ENCODE assay signal across 28 cellular contexts in genomic region chr7:1284743-1285458, GRCh38. TPM values are rescaled to one million over a fixed set of nuclear protein-coding genes. Genes with fewer than 3 reads are reported as not detected.
DNase-seq lines count a peak whose midpoint lies in the region; ATAC-seq, FAIRE-seq and TF ChIP-seq lines count a peak whose summit lies in the region.
"Had no signal": no experiment of that assay in that cellular context is flagged by ENCODE, and none has a peak within 500 bp of the region (broad histone marks: within the 10 kb centered on the region; RNA-seq: fewer than 3 reads in every experiment).

No MANE protein-coding gene starts in this region.

- no peak overlapping the region for H2AFZ ChIP-seq in hepatocyte

- H3K9me3 Mint-ChIP-seq in chondrocyte (ENCODE audit: low read depth), result no peaks in the 10 kb centered on the region
- H3K9me3 Mint-ChIP-seq: HFFc6 had no signal

- no peaks in the 10 kb centered on the region for H3K9me3 ChIP-seq in left ventricle myocardium inferior (replicated peaks)
- H3K9me3 ChIP-seq in right lobe of liver, result no peaks in the 10 kb centered on the region
- H3K9me3 ChIP-seq in hepatocyte (ENCODE audit: low read depth), result no peaks in the 10 kb centered on the region
- H3K9me3 ChIP-seq: BLaER1 treated with 17β-estradiol and CSF1 and Interleukin-3, amounts not matched to agents 10 nM and 100 nM; HAP-1; MG63 had no signal

- H3K4me1 ChIP-seq in left ventricle myocardium inferior, result peaks cover 4% of the 10 kb centered on the region
- H3K4me1 ChIP-seq in right lobe of liver, result no peaks in the 10 kb centered on the region
- peaks cover 7% of the 10 kb centered on the region for H3K4me1 ChIP-seq in hepatocyte (ENCODE audit: insufficient read depth)
- H3K4me1 ChIP-seq: HAP-1 had no signal

- H3K27me3 ChIP-seq in left ventricle myocardium inferior (ENCODE audit: low read depth) (peaks cover 77% of the 10 kb centered on the region), right lobe of liver (no peaks in the 10 kb centered on the region), hepatocyte (peaks cover 16% of the 10 kb centered on the region)

- no peak overlapping the region for H3K27ac Mint-ChIP-seq in chondrocyte (ENCODE audit: unreplicated experiment)
- H3K27ac Mint-ChIP-seq: CD4-positive, alpha-beta memory T cell; HFFc6 had no signal

- H3K4me3 ChIP-seq in left ventricle myocardium inferior, result no peak overlapping the region
- H3K4me3 ChIP-seq in right lobe of liver, result no peak overlapping the region
- no peak overlapping the region for H3K4me3 ChIP-seq in hepatocyte
- H3K4me3 ChIP-seq: BLaER1 treated with 17β-estradiol and CSF1 and Interleukin-3, amounts not matched to agents 10 nM and 100 nM; HAP-1; MG63 had no signal

- no peak for TF ChIP-seq POLR2A in right lobe of liver (IDR thresholded peaks at IDR 0.05)

- no peaks in the 10 kb centered on the region for H3K4me1 Mint-ChIP-seq in chondrocyte (ENCODE audit: low read depth)

- H3K27me3 Mint-ChIP-seq in chondrocyte (ENCODE audit: low read depth), result peaks cover 13% of the 10 kb centered on the region

- no peaks in the 10 kb centered on the region for H3K36me3 ChIP-seq in left ventricle myocardium inferior
- no peaks in the 10 kb centered on the region for H3K36me3 ChIP-seq in right lobe of liver
- no peaks in the 10 kb centered on the region for H3K36me3 ChIP-seq in hepatocyte (replicated peaks; ENCODE audit: insufficient read depth, low read depth)
- H3K36me3 ChIP-seq: BLaER1 treated with 17β-estradiol and CSF1 and Interleukin-3, amounts not matched to agents 10 nM and 100 nM; HAP-1; MG63 had no signal

- TF ChIP-seq CTCF in left ventricle myocardium inferior (IDR thresholded peaks at IDR 0.05; ENCODE audit: borderline replicate concordance) (no peak), chondrocyte (IDR thresholded peaks at IDR 0.05) (no peak), right lobe of liver (IDR thresholded peaks at IDR 0.05) (no peak), hepatocyte (IDR thresholded peaks at IDR 0.05; ENCODE audit: poor library complexity) (no peak)

- no peak overlapping the region for H3K27ac ChIP-seq in left ventricle myocardium inferior (replicated peaks)
- no peak overlapping the region for H3K27ac ChIP-seq in right lobe of liver
- H3K27ac ChIP-seq in hepatocyte, result no peak overlapping the region
- H3K27ac ChIP-seq: BLaER1 treated with 17β-estradiol and CSF1 and Interleukin-3, amounts not matched to agents 10 nM and 100 nM had no signal

- H3K9me2 ChIP-seq in hepatocyte (replicated peaks; ENCODE audit: insufficient read depth), result no peaks in the 10 kb centered on the region

- whole genome bisulfite sequencing in right lobe of liver (ENCODE audit: insufficient coverage, low coverage, low lambda C conversion rate, missing lambda C conversion rate), result 0% methylated on average over 1 of the region's 20 CpGs
- WGBS in hepatocyte (ENCODE audit: low lambda C conversion rate, missing lambda C conversion rate), result 91% methylated on average over 16 of the region's 20 CpGs

- H4K20me1 ChIP-seq in hepatocyte (ENCODE audit: insufficient read depth, poor library complexity, severe bottlenecking), result no peaks in the 10 kb centered on the region
- H4K20me1 ChIP-seq: BLaER1 treated with 17β-estradiol and CSF1 and Interleukin-3, amounts not matched to agents 10 nM and 100 nM had no signal

- H3K79me2 ChIP-seq in hepatocyte, result no peaks in the 10 kb centered on the region

- intact Hi-C loops in left ventricle myocardium inferior (cut with micrococcal nuclease), result no loop called here
- intact Hi-C loops in cardiac septum (cut with DNase I), result no loop called here
- intact Hi-C loops in right lobe of liver (cut with DNase I), result no loop called here

- no peak overlapping the region for H3K4me2 ChIP-seq in hepatocyte

- peak; percentile 37 for FAIRE-seq in urothelium cell line (lab: Jason Lieb, UNC)
- FAIRE-seq: A204.1, G401.6, HTR-8/SVneo had no signal

- H3K36me3 Mint-ChIP-seq in chondrocyte (ENCODE audit: low read depth), result no peaks in the 10 kb centered on the region
- H3K36me3 Mint-ChIP-seq: CD4-positive, alpha-beta memory T cell had no signal

- DNase-seq in left ventricle myocardium inferior, result peak; percentile 10
- no peak for DNase-seq in cardiac septum (ENCODE audit: low spot score)
- peak; percentile 83 for DNase-seq in chondrocyte (ENCODE audit: low spot score)
- peak in 2 of 3 donors; percentile 6 to 44 for DNase-seq in right lobe of liver
- DNase-seq in urothelium cell line (ENCODE audit: low spot score), result no peak
- DNase-seq in activated gamma-delta T cell treated with Interleukin-2 at 50 U/mL for 16 hours, result no peak
- DNase-seq in SKM-1 (lab: John Stamatoyannopoulos, UW; ENCODE audit: unreplicated experiment), result no peak
- DNase-seq in hepatocyte (ENCODE audit: low spot score), result no peak
- DNase-seq: AML-193; CD4-positive, alpha-beta memory T cell; COR-L47; GOT3; HFFc6; KG1; MG63; NCI-H1105 treated with DMSO at 0.1 percent for 48 hours; NCI-H146; NCI-H2029; NCI-H2227 treated with DMSO at 0.1 percent for 48 hours; NCI-H510A; NCI-H69; RPMI8226; SHP77 treated with DMSO at 0.1 percent for 48 hours had no signal

- H3K4me3 Mint-ChIP-seq in chondrocyte (ENCODE audit: unreplicated experiment), result no peak overlapping the region
- H3K4me3 Mint-ChIP-seq: CD4-positive, alpha-beta memory T cell; HFFc6 had no signal

- ATAC-seq in right lobe of liver, result no peak

RNA-seq across cellular contexts. Expression of gene UNCX, which starts 52.2 kb away (rescaled TPM):
- total RNA-seq in left ventricle myocardium inferior (not detected), cardiac septum (not detected), chondrocyte (not detected in 3 replicates), right lobe of liver (not detected), hepatocyte (not detected in 2 replicates)
- not detected in 2 replicates for polyA plus RNA-seq in hepatocyte
- total RNA-seq: CD4-positive, alpha-beta memory T cell; HFFc6 had no signal
- polyA plus RNA-seq: CD4-positive, alpha-beta memory T cell had no signal

Comparison
In these comparisons a context has a peak if more than half of its experiments do, and no peak if none do; other contexts are left out.
1. DNase-seq: peak in left ventricle myocardium inferior (single experiment), chondrocyte (single experiment) and right lobe of liver (2 of 3); none in cardiac septum (single experiment), urothelium cell line (single experiment), activated gamma-delta T cell treated with Interleukin-2 at 50 U/mL for 16 hours (single experiment), SKM-1 (single experiment) and hepatocyte (single experiment).